In the genomic region with DNA sequence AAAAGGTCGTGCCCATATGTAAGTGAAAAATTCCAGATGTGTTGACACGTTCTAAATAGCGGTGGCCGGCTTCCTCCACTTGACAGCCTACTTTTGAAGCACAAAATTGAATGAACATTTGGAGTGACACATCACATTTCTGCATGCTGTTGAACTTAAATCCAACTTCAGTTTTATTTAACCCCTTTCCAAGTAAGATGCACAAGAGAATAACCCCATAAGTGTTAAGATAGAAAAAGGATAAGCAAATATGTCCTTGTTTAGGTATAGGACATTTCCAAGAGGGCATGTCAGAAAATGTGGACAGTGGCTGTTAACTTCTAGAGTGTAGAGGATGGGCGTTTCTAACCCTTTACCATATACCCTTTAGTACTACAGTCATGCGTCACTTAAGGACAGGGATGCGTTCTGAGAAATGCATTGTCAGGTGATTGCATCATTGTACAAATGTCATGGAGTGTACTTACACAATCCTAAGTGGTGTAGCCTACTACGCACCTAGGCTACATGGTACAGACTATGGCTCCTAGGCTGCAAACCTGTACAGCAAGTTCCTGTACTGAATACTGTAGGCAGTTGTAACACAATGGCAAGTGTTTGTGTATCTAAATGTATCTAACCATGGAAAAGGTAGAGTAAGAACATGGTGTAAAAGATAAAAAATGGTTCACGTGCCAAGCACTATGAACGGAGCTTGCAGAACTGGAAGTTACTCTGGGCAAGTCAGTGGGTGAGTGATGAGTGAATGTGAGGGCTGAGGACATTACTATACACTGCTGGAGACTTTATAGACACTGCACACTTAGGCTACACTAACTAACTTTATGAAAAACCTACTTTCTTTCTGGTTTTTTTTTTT, we compare ENCODE assay signal across 18 cellular contexts. TPM values are rescaled to one million over a fixed set of nuclear protein-coding genes. Genes with fewer than 3 reads are reported as not detected.
DNase-seq lines count a peak whose midpoint lies in the region; ATAC-seq and TF ChIP-seq lines count a peak whose summit lies in the region.
"Had no signal": no experiment of that assay in that cellular context is flagged by ENCODE, and none has a peak within 500 bp of the region (broad histone marks: within the 10 kb centered on the region; RNA-seq: fewer than 3 reads in every experiment).

No MANE protein-coding gene starts in this region.

- no peak overlapping the region for H3K9ac ChIP-seq in mammary epithelial cell (ENCODE audit: insufficient read depth, low read length)
- H3K9ac ChIP-seq: GM23248 had no signal

- H3K4me3 Mint-ChIP-seq in MCF 10A (ENCODE audit: unreplicated experiment) = no peak overlapping the region
- H3K4me3 Mint-ChIP-seq: CD4-positive, CD25-positive, alpha-beta regulatory T cell had no signal

- H3K27me3 ChIP-seq in mammary epithelial cell (ENCODE audit: insufficient read depth, low read length) = peaks cover 3% of the 10 kb centered on the region
- H3K27me3 ChIP-seq in upper lobe of left lung = no peaks in the 10 kb centered on the region
- H3K27me3 ChIP-seq: SJSA1 had no signal

- POLR2A ChIA-PET in MCF 10A (lab: Yijun Ruan, JAX) = interaction anchor here (0.6 to 0.7 kb wide), 2 partner anchors 80 to 371 kb away, joined by 3 read pairs; no protein-coding TSS in a partner anchor

- H3K4me1 ChIP-seq in mammary epithelial cell (ENCODE audit: insufficient read depth, low read length) (no peaks in the 10 kb centered on the region), upper lobe of left lung (peaks cover 14 to 27% (median 19%) of the 10 kb centered on the region in 4 donors)

- H3K36me3 ChIP-seq in mammary epithelial cell (ENCODE audit: insufficient read depth, low read length) = no peaks in the 10 kb centered on the region
- no peaks in the 10 kb centered on the region for H3K36me3 ChIP-seq in upper lobe of left lung
- H3K36me3 ChIP-seq: SJSA1 had no signal

- dilution Hi-C loops in mammary epithelial cell (cut with HindIII; ENCODE audit: low sequenced_read_pairs) = no loop called here

- H3K9me3 Mint-ChIP-seq in MCF 10A (ENCODE audit: unreplicated experiment) = no peaks in the 10 kb centered on the region

- no peak overlapping the region for H3K4me3 ChIP-seq in mammary epithelial cell (replicated peaks in 1 of 3; ENCODE audit: insufficient read depth in 1 of 3, low read depth in 2 of 3, low read length in 3 of 3)
- no peak overlapping the region for H3K4me3 ChIP-seq in epithelial cell of esophagus (ENCODE audit: low read length)
- no peak overlapping the region for H3K4me3 ChIP-seq in upper lobe of left lung
- H3K4me3 ChIP-seq: GM23248, SJSA1 had no signal

- BruUV-seq in MCF 10A (replicated peaks; lab: Mats Ljungman, UMichigan) (no TSS peak), mammary epithelial cell (replicated peaks; lab: Mats Ljungman, UMichigan) (no TSS peak)

- CTCF ChIA-PET in MCF 10A (lab: Yijun Ruan, JAX) = interaction anchor here (0.9 to 1.2 kb wide), 3 partner anchors 9 to 162 kb away, joined by 3 read pairs; partner anchors contain the start of gene FAM89A
- CTCF ChIA-PET in mammary epithelial cell (lab: Charles Lee; ENCODE audit: low non-redundant PET) = no interaction called here

- H3K9me3 ChIP-seq in mammary epithelial cell (replicated peaks; ENCODE audit: insufficient read depth, low read length) = peaks cover 4% of the 10 kb centered on the region
- H3K9me3 ChIP-seq in upper lobe of left lung = peaks cover 0 to 7% (median 3%) of the 10 kb centered on the region in 4 donors

- intact Hi-C loops in MCF 10A (cut with micrococcal nuclease) = no loop called here
- intact Hi-C loops in mammary epithelial cell (cut with micrococcal nuclease) = loop anchor here (10.0 kb wide), 1 partner anchor 125 kb away; no protein-coding TSS in a partner anchor

- TF ChIP-seq EP300 in upper lobe of left lung (IDR thresholded peaks at IDR 0.05) = peak in 1 of 4 donors; percentile 72

- H2AFZ ChIP-seq in mammary epithelial cell (ENCODE audit: low read depth, low read length) = no peak overlapping the region
- H2AFZ ChIP-seq: GM23248 had no signal

- H3K4me2 ChIP-seq in mammary epithelial cell (ENCODE audit: insufficient read depth, low read depth, low read length) = no peak overlapping the region

- H3K27me3 Mint-ChIP-seq in MCF 10A (ENCODE audit: insufficient read depth, unreplicated experiment) = peaks cover 52% of the 10 kb centered on the region

- H3K27ac ChIP-seq in mammary epithelial cell (ENCODE audit: insufficient read depth, low read depth, low read length) = no peak overlapping the region
- no peak overlapping the region for H3K27ac ChIP-seq in upper lobe of left lung
- H3K27ac ChIP-seq: GM23248, SJSA1 had no signal

- H4K20me1 ChIP-seq in mammary epithelial cell (ENCODE audit: insufficient read depth, low read length) = no peaks in the 10 kb centered on the region

- TF ChIP-seq POLR2A in upper lobe of left lung (IDR thresholded peaks at IDR 0.05) = no peak

- H3K36me3 Mint-ChIP-seq in MCF 10A (ENCODE audit: insufficient read depth, unreplicated experiment) = no peaks in the 10 kb centered on the region
- H3K36me3 Mint-ChIP-seq: CD4-positive, CD25-positive, alpha-beta regulatory T cell had no signal

- WGBS in mammary epithelial cell (ENCODE audit: low coverage, missing lambda C conversion rate) = 60% methylated on average over 10 of the region's 10 CpGs
- 39 to 52% methylated on average over 10 of the region's 10 CpGs for WGBS in upper lobe of left lung, 2 donors

- TF ChIP-seq CTCF in MCF 10A (IDR thresholded peaks at IDR 0.05; ENCODE audit: unreplicated experiment) (no peak), mammary epithelial cell (conservative IDR thresholded peaks at IDR 0.05 in 1 of 2, IDR thresholded peaks at IDR 0.05 in 1 of 2; ENCODE audit: extremely low read depth in 1 of 2, insufficient read depth in 1 of 2, low read depth in 1 of 2, low read length in 2 of 2) (no peak), epithelial cell of esophagus (IDR thresholded peaks at IDR 0.05; ENCODE audit: insufficient read depth, low read depth, low read length, missing control alignments) (no peak), upper lobe of left lung (IDR thresholded peaks at IDR 0.05) (no peak)

- peak; percentile 70 for DNase-seq in MCF 10A (ENCODE audit: unreplicated experiment)
- no peak for DNase-seq in mammary epithelial cell
- DNase-seq in NCI-H510A (lab: John Stamatoyannopoulos, UW) = peak; percentile 11
- DNase-seq in epithelial cell of esophagus (ENCODE audit: low read depth) = peak; percentile 88
- DNase-seq in upper lobe of left lung = peak in 1 of 2 donors; percentile 42
- DNase-seq: AML-193; CD4-positive, CD25-positive, alpha-beta regulatory T cell; GF-D8; GM23248; MM.1S; NCI-H1417 treated with DMSO at 0.1 percent for 48 hours; NCI-H2081 treated with DMSO at 0.1 percent for 48 hours; NCI-H345; NCI-H774 had no signal

- in situ Hi-C loops in mammary epithelial cell (cut with MboI; ENCODE audit: low sequenced_read_pairs in 2 of 2) = no loop called here

- ATAC-seq in upper lobe of left lung (ENCODE audit: low FRiP score in 2 of 2) (peak; percentile 58 to 74), GM19351 (IDR thresholded peaks at IDR 0.05; ENCODE audit: unreplicated experiment) (no peak), HG03457 (IDR thresholded peaks at IDR 0.05; ENCODE audit: unreplicated experiment) (no peak), HG03108 (IDR thresholded peaks at IDR 0.05; ENCODE audit: unreplicated experiment) (no peak)

- no peak overlapping the region for H3K27ac Mint-ChIP-seq in MCF 10A (ENCODE audit: low read depth, unreplicated experiment)
- H3K27ac Mint-ChIP-seq: CD4-positive, CD25-positive, alpha-beta regulatory T cell had no signal

- no peaks in the 10 kb centered on the region for H3K79me2 ChIP-seq in mammary epithelial cell (ENCODE audit: insufficient read depth, low read length)

- H3K4me1 Mint-ChIP-seq in MCF 10A (ENCODE audit: insufficient read depth, unreplicated experiment) = peaks cover 5% of the 10 kb centered on the region

RNA-seq across cellular contexts. Expression of gene FAM89A, which starts 9.3 kb away (rescaled TPM):
- 25.2 and 29.2 TPM in 2 replicates for total RNA-seq in MCF 10A (2022)
- total RNA-seq in mammary epithelial cell = 10 to 100 TPM in 1 of 2 donors, 1 to 10 TPM in 1; 4.7 to 16.7 TPM
- 15.4 TPM for polyA plus RNA-seq in mammary epithelial cell
- polyA minus RNA-seq in mammary epithelial cell = 7.9 TPM
- 10 to 100 TPM; 17.8 to 64.5 (median 39.3) TPM for total RNA-seq in upper lobe of left lung

Comparison
In these comparisons a context has a peak if more than half of its experiments do, and no peak if none do; other contexts are left out.
1. ATAC-seq: peak in upper lobe of left lung (2 of 2); none in GM19351 (single experiment), HG03457 (single experiment) and HG03108 (single experiment).